15 cellular contexts compared by ENCODE assay signal in the genomic region with DNA sequence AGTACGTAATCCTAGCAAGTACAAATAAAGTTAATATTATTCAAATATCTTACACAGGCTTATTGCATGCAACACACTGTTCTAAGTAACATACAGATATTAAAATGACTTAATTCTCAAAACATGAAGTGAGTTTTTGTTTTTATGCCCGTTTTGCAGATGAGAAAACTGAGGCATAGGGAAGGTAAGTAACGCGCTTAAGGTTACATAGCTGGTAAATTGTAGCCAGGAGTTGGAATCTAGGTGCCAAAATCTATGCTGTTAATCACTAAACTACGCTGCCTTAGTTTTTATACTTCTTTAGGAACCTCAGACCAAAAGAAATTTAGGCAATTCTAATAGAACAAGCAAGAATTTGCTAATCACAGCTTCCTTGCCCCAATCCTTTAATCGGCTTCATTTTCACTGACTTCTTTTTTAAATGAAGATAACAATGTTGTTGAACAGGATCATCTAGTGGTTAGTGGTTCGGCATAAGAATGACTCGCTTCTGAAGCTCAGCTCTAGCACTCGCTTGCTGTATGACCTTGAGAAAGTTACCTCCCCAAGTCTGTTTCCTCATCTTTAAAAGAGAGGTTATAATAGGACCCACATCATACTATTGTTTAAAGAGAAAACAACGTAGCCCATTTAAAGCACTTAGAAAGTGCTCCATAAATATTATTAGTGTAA. TPM values are rescaled to one million over a fixed set of nuclear protein-coding genes. Genes with fewer than 3 reads are reported as not detected.
"Had no signal": no experiment of that assay in that cellular context is flagged by ENCODE, and none has a peak within 500 bp of the region (broad histone marks: within the 10 kb centered on the region; RNA-seq: fewer than 3 reads in every experiment).

No MANE protein-coding gene starts in this region.

- H3K4me1 Mint-ChIP-seq: activated naive CD8-positive, alpha-beta T cell treated with anti-CD3 and anti-CD28 coated beads, Interleukin-2, amount 50 U/mL, for 24 hours; natural killer cell had no signal

- H3K9me3 Mint-ChIP-seq: activated naive CD8-positive, alpha-beta T cell treated with anti-CD3 and anti-CD28 coated beads, Interleukin-2, amount 50 U/mL, for 24 hours; activated T-helper 1 cell treated with anti-CD3 and anti-CD28 coated beads, Interleukin-12 subunit alpha, Interleukin-12 subunit beta, Interleukin-2, Interleukin-4 antibody, amounts not matched to agents 30 ng/mL and 10 ng/mL and 1 ng/mL, durations not matched to agents 14 hours and 24 hours and 36 hours had no signal

- H3K27ac Mint-ChIP-seq: activated naive CD8-positive, alpha-beta T cell treated with anti-CD3 and anti-CD28 coated beads, Interleukin-2, amount 50 U/mL, for 24 hours; activated T-helper 1 cell treated with anti-CD3 and anti-CD28 coated beads, Interleukin-12 subunit alpha, Interleukin-12 subunit beta, Interleukin-2, Interleukin-4 antibody, amounts not matched to agents 30 ng/mL and 10 ng/mL and 1 ng/mL, durations not matched to agents 14 hours and 24 hours and 36 hours; natural killer cell had no signal

- H3K9me3 ChIP-seq: gastroesophageal sphincter, stomach, thoracic aorta had no signal

- DNase-seq: activated CD4-positive, alpha-beta T cell treated with anti-CD3 and anti-CD28 coated beads for 4 hours; activated naive CD4-positive, alpha-beta T cell treated with Interleukin-2 at 50 U/mL for 16 hours; activated naive CD8-positive, alpha-beta T cell treated with anti-CD3 and anti-CD28 coated beads, Interleukin-2, amount 50 U/mL, for 24 hours; caudate nucleus; cortex of kidney; effector memory CD4-positive, alpha-beta T cell; natural killer cell; stomach had no signal

- H3K4me3 ChIP-seq: gastroesophageal sphincter, stomach, thoracic aorta had no signal

- H3K4me3 Mint-ChIP-seq: activated naive CD8-positive, alpha-beta T cell treated with anti-CD3 and anti-CD28 coated beads, Interleukin-2, amount 50 U/mL, for 24 hours; activated T-helper 1 cell treated with anti-CD3 and anti-CD28 coated beads, Interleukin-12 subunit alpha, Interleukin-12 subunit beta, Interleukin-2, Interleukin-4 antibody, amounts not matched to agents 30 ng/mL and 10 ng/mL and 1 ng/mL, durations not matched to agents 14 hours and 24 hours and 36 hours; natural killer cell had no signal

- H3K36me3 ChIP-seq: gastroesophageal sphincter, stomach, thoracic aorta had no signal

- H3K27ac ChIP-seq: gastroesophageal sphincter, stomach, thoracic aorta, VCaP had no signal

- ATAC-seq: activated naive CD8-positive, alpha-beta T cell treated with anti-CD3 and anti-CD28 coated beads, Interleukin-2, amount 50 U/mL, for 24 hours; gastroesophageal sphincter; natural killer cell had no signal

- H3K36me3 Mint-ChIP-seq: natural killer cell had no signal

RNA-seq across cellular contexts. Expression of a gene that starts 1.0 kb away (rescaled TPM):
- total RNA-seq: activated T-helper 1 cell treated with anti-CD3 and anti-CD28 coated beads, Interleukin-12 subunit alpha, Interleukin-12 subunit beta, Interleukin-2, Interleukin-4 antibody, amounts not matched to agents 30 ng/mL and 10 ng/mL and 1 ng/mL, durations not matched to agents 14 hours and 24 hours and 36 hours; left lobe of liver; mucosa of gallbladder; natural killer cell; pulmonary artery endothelial cell had no signal
- polyA plus RNA-seq: stomach had no signal
